10 cellular contexts compared by ENCODE assay signal in genomic region chr19:7292352-7292949, GRCh38. TPM values are rescaled to one million over a fixed set of nuclear protein-coding genes. Genes with fewer than 3 reads are reported as not detected.
A peak's percentile ranks its signal among the peaks of the same experiment; 100 is the strongest.
DNase-seq lines count a peak whose midpoint lies in the region; ATAC-seq, FAIRE-seq and TF ChIP-seq lines count a peak whose summit lies in the region.
"Had no signal": no experiment of that assay in that cellular context is flagged by ENCODE, and none has a peak within 500 bp of the region (broad histone marks: within the 10 kb centered on the region; RNA-seq: fewer than 3 reads in every experiment).

No MANE protein-coding gene starts in this region.

- no peaks in the 10 kb centered on the region for H3K9me3 ChIP-seq in CD8-positive, alpha-beta T cell (ENCODE audit: low read length)
- H3K9me3 ChIP-seq in endocrine pancreas (ENCODE audit: control insufficient read depth, low read length), result no peaks in the 10 kb centered on the region
- no peaks in the 10 kb centered on the region for H3K9me3 ChIP-seq in pancreas
- H3K9me3 ChIP-seq: SJSA1 had no signal

- H3K27me3 ChIP-seq in CD8-positive, alpha-beta T cell (ENCODE audit: insufficient read depth, low read length), result peaks cover 10% of the 10 kb centered on the region
- H3K27me3 ChIP-seq in KMS-11 (ENCODE audit: insufficient read depth, low read depth) (no peaks in the 10 kb centered on the region), endocrine pancreas (ENCODE audit: control insufficient read depth, insufficient read depth, low read length) (no peaks in the 10 kb centered on the region), pancreas (no peaks in the 10 kb centered on the region)

- POLR2A ChIA-PET in CD8-positive, alpha-beta T cell (lab: Charles Lee), result interaction anchor here (1.5 kb wide), 1 partner anchor 13 kb away, joined by 3 read pairs; no protein-coding TSS in a partner anchor

- no peak for TF ChIP-seq CTCF in CD8-positive, alpha-beta T cell (IDR thresholded peaks at IDR 0.05)
- TF ChIP-seq CTCF in KMS-11 (conservative IDR thresholded peaks at IDR 0.05; ENCODE audit: low read depth, low read length), result no peak
- no peak for TF ChIP-seq CTCF in pancreas (IDR thresholded peaks at IDR 0.05)

- no peaks in the 10 kb centered on the region for H3K36me3 Mint-ChIP-seq in CD8-positive, alpha-beta T cell

- peaks cover 7% of the 10 kb centered on the region for H3K4me1 ChIP-seq in CD8-positive, alpha-beta T cell (ENCODE audit: insufficient read depth, low read length)
- H3K4me1 ChIP-seq in KMS-11 (ENCODE audit: low read depth, poor library complexity, severe bottlenecking), result peaks cover 20% of the 10 kb centered on the region
- no peaks in the 10 kb centered on the region for H3K4me1 ChIP-seq in endocrine pancreas (ENCODE audit: control insufficient read depth, insufficient read depth, low read length)
- peaks cover 3 to 11% (median 4%) of the 10 kb centered on the region in 3 donors for H3K4me1 ChIP-seq in pancreas
- H3K4me1 ChIP-seq: SJSA1 had no signal

- FAIRE-seq in pancreas (lab: Jason Lieb, UNC), result no peak
- FAIRE-seq: GM18507 had no signal

- peaks cover 11% of the 10 kb centered on the region for H3K4me1 Mint-ChIP-seq in CD8-positive, alpha-beta T cell (ENCODE audit: low read depth)

- 27 to 32% methylated on average over 12 of the region's 12 CpGs for WGBS in pancreas, 2 donors

- no peaks in the 10 kb centered on the region for H3K36me3 ChIP-seq in CD8-positive, alpha-beta T cell (ENCODE audit: insufficient read depth, low read length)
- no peaks in the 10 kb centered on the region for H3K36me3 ChIP-seq in KMS-11 (ENCODE audit: insufficient read depth)
- no peaks in the 10 kb centered on the region for H3K36me3 ChIP-seq in endocrine pancreas (ENCODE audit: control insufficient read depth, insufficient read depth, low read length)
- no peaks in the 10 kb centered on the region for H3K36me3 ChIP-seq in pancreas
- H3K36me3 ChIP-seq: SJSA1 had no signal

- H4K20me1 ChIP-seq in KMS-11 (ENCODE audit: insufficient read depth), result no peaks in the 10 kb centered on the region

- no peaks in the 10 kb centered on the region for H3K9me3 Mint-ChIP-seq in CD8-positive, alpha-beta T cell

- peaks cover 31% of the 10 kb centered on the region for H3K27me3 Mint-ChIP-seq in CD8-positive, alpha-beta T cell (ENCODE audit: low read depth)

- H3K27ac ChIP-seq in CD8-positive, alpha-beta T cell (ENCODE audit: low read depth, low read length), result no peak overlapping the region
- H3K27ac ChIP-seq in KMS-11 (no peak overlapping the region), pancreas (peak overlapping the region; percentile 98 to 99 (median 98))
- H3K27ac ChIP-seq: SJSA1 had no signal

- peak overlapping the region; percentile 63 for H3K4me3 Mint-ChIP-seq in CD8-positive, alpha-beta T cell

- H3K79me2 ChIP-seq in KMS-11 (ENCODE audit: insufficient read depth, low read depth), result peaks cover 53% of the 10 kb centered on the region

- H3K9ac ChIP-seq in KMS-11, result no peak overlapping the region; the same call in 1 of the 2 replicates
- no peak overlapping the region for H3K9ac ChIP-seq in endocrine pancreas (ENCODE audit: control insufficient read depth, insufficient read depth, low read length)

- H3K4me2 ChIP-seq in KMS-11, result peak overlapping the region; percentile 58

- no peak overlapping the region for H3K4me3 ChIP-seq in CD8-positive, alpha-beta T cell (ENCODE audit: low read depth, low read length)
- H3K4me3 ChIP-seq in KMS-11 (IDR thresholded peaks at IDR 0.05; ENCODE audit: insufficient read depth, low read depth, low read length) (no peak overlapping the region), endocrine pancreas (ENCODE audit: control insufficient read depth, insufficient read depth, low read length) (peak overlapping the region; percentile 60), pancreas (peak overlapping the region; percentile 79 to 99 (median 96))
- H3K4me3 ChIP-seq: SJSA1 had no signal

- DNase-seq in CD8-positive, alpha-beta T cell, result no peak
- DNase-seq in pancreas, result peak in 1 of 6 donors; percentile 24
- no peak for DNase-seq in NCI-H1930 (lab: John Stamatoyannopoulos, UW)

- no peak overlapping the region for H2AFZ ChIP-seq in KMS-11 (ENCODE audit: low read depth)

- intact Hi-C loops in CD8-positive, alpha-beta T cell (cut with DNase I, micrococcal nuclease), result no loop called here
- intact Hi-C loops in pancreas (cut with DNase I), result loop anchor here in 2 of 3 donors (5.0 to 10.0 kb wide), 3 partner anchors 80 to 98 kb away; no protein-coding TSS in a partner anchor

- no peak overlapping the region for H3K27ac Mint-ChIP-seq in CD8-positive, alpha-beta T cell

- ATAC-seq in CD8-positive, alpha-beta T cell, result no peak
- no peak for ATAC-seq in pancreas
- no peak for ATAC-seq in GM19351 (IDR thresholded peaks at IDR 0.05; ENCODE audit: unreplicated experiment)
- ATAC-seq in GM18907 (IDR thresholded peaks at IDR 0.05; ENCODE audit: unreplicated experiment), result no peak
- no peak for ATAC-seq in GM19467 (IDR thresholded peaks at IDR 0.05; ENCODE audit: unreplicated experiment)

- CTCF ChIA-PET in CD8-positive, alpha-beta T cell (lab: Charles Lee), result no interaction called here

RNA-seq across cellular contexts. Expression of gene INSR, which starts 1.8 kb away (rescaled TPM):
- under 1 TPM; 0.30 to 0.56 TPM for total RNA-seq in CD8-positive, alpha-beta T cell
- 100 to 1,000 TPM in 5 of 6 donors, 10 to 100 TPM in 1; 90.5 to 205 (median 129) TPM for total RNA-seq in pancreas
- 10 to 100 TPM; 45.1 to 48.7 TPM for polyA plus RNA-seq in pancreas

RNA-seq across cellular contexts. Expression of gene ARHGEF18, which starts 56.3 kb away (rescaled TPM):
- 10 to 100 TPM; 78.8 to 81.0 TPM for total RNA-seq in CD8-positive, alpha-beta T cell
- 10 to 100 TPM; 17.7 to 45.4 (median 22.4) TPM for total RNA-seq in pancreas
- 10 to 100 TPM; 17.1 to 26.6 TPM for polyA plus RNA-seq in pancreas

Comparison
In these comparisons a context has a peak if more than half of its experiments do, and no peak if none do; other contexts are left out.
1. H3K27ac ChIP-seq: peak in pancreas (4 of 4); none in CD8-positive, alpha-beta T cell (single experiment) and KMS-11 (single experiment).
2. H3K4me3 ChIP-seq: peak in endocrine pancreas (single experiment) and pancreas (4 of 4); none in CD8-positive, alpha-beta T cell (single experiment) and KMS-11 (single experiment).
3. RNA of gene INSR, which starts 1.8 kb away (total RNA-seq): 90.5 to 205 TPM in pancreas; 0.30 to 0.56 TPM in CD8-positive, alpha-beta T cell; every median in the first group is over 10 times any median in the second.
4. intact Hi-C loops: an anchor here in pancreas (5.0 to 10.0 kb wide); none called in CD8-positive, alpha-beta T cell.